ENCODE assay signal across 28 cellular contexts in the genomic region with DNA sequence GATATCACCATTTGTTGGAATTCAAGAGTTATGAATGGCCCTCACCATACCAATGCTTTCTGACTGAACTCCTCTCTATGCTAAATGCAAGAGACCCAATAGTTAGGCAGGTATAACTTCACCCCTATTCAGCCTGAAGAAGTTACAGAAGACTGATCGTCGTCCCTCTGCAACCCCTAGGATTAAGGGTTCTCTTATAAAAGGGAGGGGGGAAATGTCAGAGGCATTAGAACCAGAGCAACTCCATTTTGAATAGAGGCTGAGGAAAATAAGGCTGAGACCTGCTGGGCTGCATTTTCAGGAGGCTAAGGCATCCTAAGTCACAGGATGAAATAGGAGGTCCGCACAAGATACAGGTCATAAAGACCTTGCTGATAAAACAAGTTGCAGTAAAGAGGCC.
"Had no signal": no experiment of that assay in that cellular context is flagged by ENCODE, and none has a peak within 500 bp of the region (broad histone marks: within the 10 kb centered on the region; RNA-seq: fewer than 3 reads in every experiment).

No MANE protein-coding gene starts in this region.

- H2AFZ ChIP-seq: neural progenitor cell, parathyroid adenoma had no signal

- H3K4me2 ChIP-seq: neural progenitor cell had no signal

- ATAC-seq: naive thymus-derived CD8-positive, alpha-beta T cell; natural killer cell treated with Interleukin-12 subunit alpha and Interleukin-12 subunit beta and Interleukin-15 and Interleukin-18, amount 100 ng/mL, for 72 hours; psoas muscle; right cardiac atrium; right lobe of liver; stimulated activated effector memory CD8-positive, alpha-beta T cell treated with anti-CD3 and anti-CD28 coated beads, Interleukin-12 subunit alpha, Interleukin-12 subunit beta, amount 100 ng/mL, for 72 hours; stimulated activated naive B cell treated with anti-CD40 and anti-IgM and Interleukin-4, amounts not matched to agents 10 μg/mL and 1 μg/mL and 100 μg/mL, for 72 hours had no signal

- H3K4me3 ChIP-seq: neural progenitor cell, ovary, psoas muscle, right lobe of liver, sigmoid colon, stomach, thoracic aorta, thyroid gland, tibial nerve, upper lobe of left lung, vagina had no signal

- H3K27ac Mint-ChIP-seq: naive thymus-derived CD8-positive, alpha-beta T cell; natural killer cell treated with Interleukin-12 subunit alpha and Interleukin-12 subunit beta and Interleukin-15 and Interleukin-18, amount 100 ng/mL, for 72 hours; neural progenitor cell; progenitor cell of endocrine pancreas; stimulated activated effector memory CD8-positive, alpha-beta T cell treated with anti-CD3 and anti-CD28 coated beads, Interleukin-12 subunit alpha, Interleukin-12 subunit beta, amount 100 ng/mL, for 72 hours; stimulated activated naive B cell treated with anti-CD40 and anti-IgM and Interleukin-4, amounts not matched to agents 10 μg/mL and 1 μg/mL and 100 μg/mL, for 72 hours; stimulated activated naive CD8-positive, alpha-beta T cell treated with anti-CD3 and anti-CD28 coated beads, Interleukin-15, Interleukin-2, amounts not matched to agents 100 ng/mL and 50 ng/mL, for 24 hours had no signal

- H3K79me2 ChIP-seq: parathyroid adenoma had no signal

- H3K4me1 ChIP-seq: neural progenitor cell, right lobe of liver had no signal

- DNase-seq: naive thymus-derived CD8-positive, alpha-beta T cell; occipital lobe; ovary; posterior cingulate gyrus; psoas muscle; right cardiac atrium; right lobe of liver; sigmoid colon; small intestine; stimulated activated CD4-positive, alpha-beta T cell treated with anti-CD3 and anti-CD28 coated beads, Interleukin-15, amount 100 ng/mL, for 24 hours; stimulated activated CD4-positive, alpha-beta T cell treated with anti-CD3 and anti-CD28 coated beads, Interleukin-2, amount 100 ng/mL, for 24 hours; stimulated activated CD4-positive, alpha-beta T cell treated with anti-CD3 and anti-CD28 coated beads, Interleukin-2, amount 100 ng/mL, for 48 hours; stimulated activated CD4-positive, alpha-beta T cell treated with anti-CD3 and anti-CD28 coated beads, Interleukin-4, amount 100 ng/mL, for 24 hours; stimulated activated naive B cell treated with anti-CD40 and anti-IgM and Interleukin-4, amounts not matched to agents 10 μg/mL and 1 μg/mL and 100 μg/mL, for 72 hours; stimulated activated naive CD4-positive, alpha-beta T cell treated with Interleukin-2 at 50 U/mL for 16 hours; stomach; thyroid gland; trophoblast cell; upper lobe of left lung had no signal

- H3K27ac ChIP-seq: neural progenitor cell, ovary, parathyroid adenoma, psoas muscle, right lobe of liver, sigmoid colon, stomach, thoracic aorta, thyroid gland, tibial nerve, upper lobe of left lung, vagina had no signal

- H3K27me3 ChIP-seq: neural progenitor cell, ovary, right lobe of liver, sigmoid colon, stomach, thyroid gland, tibial nerve, upper lobe of left lung, vagina had no signal

- H3K9me3 ChIP-seq: ovary, psoas muscle, right lobe of liver, sigmoid colon, stomach, thoracic aorta, thyroid gland, tibial nerve, upper lobe of left lung, vagina had no signal

- H3K4me3 Mint-ChIP-seq: naive thymus-derived CD8-positive, alpha-beta T cell; natural killer cell treated with Interleukin-12 subunit alpha and Interleukin-12 subunit beta and Interleukin-15 and Interleukin-18, amount 100 ng/mL, for 72 hours; neural progenitor cell; stimulated activated effector memory CD8-positive, alpha-beta T cell treated with anti-CD3 and anti-CD28 coated beads, Interleukin-12 subunit alpha, Interleukin-12 subunit beta, amount 100 ng/mL, for 72 hours; stimulated activated naive B cell treated with anti-CD40 and anti-IgM and Interleukin-4, amounts not matched to agents 10 μg/mL and 1 μg/mL and 100 μg/mL, for 72 hours; stimulated activated naive CD8-positive, alpha-beta T cell treated with anti-CD3 and anti-CD28 coated beads, Interleukin-15, Interleukin-2, amounts not matched to agents 100 ng/mL and 50 ng/mL, for 24 hours had no signal

- H3K27me3 Mint-ChIP-seq: natural killer cell treated with Interleukin-12 subunit alpha and Interleukin-12 subunit beta and Interleukin-15 and Interleukin-18, amount 100 ng/mL, for 72 hours; progenitor cell of endocrine pancreas; stimulated activated naive B cell treated with anti-CD40 and anti-IgM and Interleukin-4, amounts not matched to agents 10 μg/mL and 1 μg/mL and 100 μg/mL, for 72 hours; stimulated activated naive CD8-positive, alpha-beta T cell treated with anti-CD3 and anti-CD28 coated beads, Interleukin-15, Interleukin-2, amounts not matched to agents 100 ng/mL and 50 ng/mL, for 24 hours had no signal

- H3K4me1 Mint-ChIP-seq: naive thymus-derived CD8-positive, alpha-beta T cell; stimulated activated effector memory CD8-positive, alpha-beta T cell treated with anti-CD3 and anti-CD28 coated beads, Interleukin-12 subunit alpha, Interleukin-12 subunit beta, amount 100 ng/mL, for 72 hours; stimulated activated naive B cell treated with anti-CD40 and anti-IgM and Interleukin-4, amounts not matched to agents 10 μg/mL and 1 μg/mL and 100 μg/mL, for 72 hours had no signal

- H3K9me3 Mint-ChIP-seq: stimulated activated effector memory CD8-positive, alpha-beta T cell treated with anti-CD3 and anti-CD28 coated beads, Interleukin-12 subunit alpha, Interleukin-12 subunit beta, amount 100 ng/mL, for 72 hours; stimulated activated naive B cell treated with anti-CD40 and anti-IgM and Interleukin-4, amounts not matched to agents 10 μg/mL and 1 μg/mL and 100 μg/mL, for 72 hours; stimulated activated naive CD8-positive, alpha-beta T cell treated with anti-CD3 and anti-CD28 coated beads, Interleukin-15, Interleukin-2, amounts not matched to agents 100 ng/mL and 50 ng/mL, for 24 hours had no signal

- H3K9ac ChIP-seq: neural progenitor cell, parathyroid adenoma had no signal

- H3K36me3 Mint-ChIP-seq: naive thymus-derived CD8-positive, alpha-beta T cell; natural killer cell treated with Interleukin-12 subunit alpha and Interleukin-12 subunit beta and Interleukin-15 and Interleukin-18, amount 100 ng/mL, for 72 hours; neural progenitor cell; stimulated activated effector memory CD8-positive, alpha-beta T cell treated with anti-CD3 and anti-CD28 coated beads, Interleukin-12 subunit alpha, Interleukin-12 subunit beta, amount 100 ng/mL, for 72 hours; stimulated activated naive B cell treated with anti-CD40 and anti-IgM and Interleukin-4, amounts not matched to agents 10 μg/mL and 1 μg/mL and 100 μg/mL, for 72 hours had no signal

- H3K36me3 ChIP-seq: neural progenitor cell, ovary, right lobe of liver, sigmoid colon, stomach, thoracic aorta, thyroid gland, tibial nerve, upper lobe of left lung, vagina had no signal
